8 cellular contexts compared by ENCODE assay signal in the genomic region with DNA sequence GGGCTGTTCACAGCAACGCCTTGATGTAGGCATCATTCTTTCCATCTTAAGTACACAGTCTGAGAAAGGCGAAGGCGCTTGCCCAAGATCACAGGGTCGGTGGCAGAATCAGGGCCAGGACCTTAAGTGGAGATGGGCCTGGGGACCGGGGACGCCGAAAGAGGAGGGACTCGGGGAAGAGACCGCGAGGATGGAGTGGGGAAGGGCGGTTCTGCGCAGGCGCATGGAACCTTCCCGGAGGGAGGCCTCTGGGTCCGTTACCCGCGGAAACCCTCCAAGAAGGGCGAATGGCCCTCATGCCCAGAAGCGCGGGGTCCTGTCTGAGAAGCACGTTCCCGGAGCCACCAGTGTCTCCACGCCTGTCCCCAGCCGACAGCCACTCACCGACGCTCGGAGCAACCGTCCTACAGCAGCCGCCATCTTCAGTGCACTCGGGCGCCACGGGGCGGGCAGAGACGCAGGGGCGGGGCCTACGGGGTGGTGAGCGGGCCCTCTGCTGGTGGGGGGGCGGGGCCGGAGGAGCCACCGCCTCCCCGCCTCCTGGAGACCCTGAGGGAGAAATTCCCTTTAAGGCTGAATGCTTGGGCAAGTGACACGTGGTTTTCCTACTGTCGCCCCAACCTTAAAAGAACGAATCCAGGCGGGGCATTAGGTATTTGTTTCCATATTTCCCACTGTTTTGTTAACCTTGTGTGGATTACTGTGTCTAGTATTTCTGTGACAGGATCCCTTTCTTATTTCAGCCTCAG. TPM values are rescaled to one million over a fixed set of nuclear protein-coding genes. Genes with fewer than 3 reads are reported as not detected.
DNase-seq lines count a peak whose midpoint lies in the region; ATAC-seq and TF ChIP-seq lines count a peak whose summit lies in the region.

TSS of gene PRDX3 (minus strand) at position 442 of the 749 bp plus-strand sequence. CDS start at position 420, 22 bp downstream.

- H3K4me1 ChIP-seq in upper lobe of right lung, result peaks cover 7% of the 10 kb centered on the region

- no peaks in the 10 kb centered on the region for H3K9me3 ChIP-seq in upper lobe of right lung

- H3K4me3 Mint-ChIP-seq in activated naive CD8-positive, alpha-beta T cell treated with anti-CD3 and anti-CD28 coated beads, Interleukin-2, amount 50 U/mL, for 24 hours, result peak within 1 kb of the TSS; percentile 99

- no peaks in the 10 kb centered on the region for H3K27me3 ChIP-seq in upper lobe of right lung

- H3K4me1 Mint-ChIP-seq in activated naive CD8-positive, alpha-beta T cell treated with anti-CD3 and anti-CD28 coated beads, Interleukin-2, amount 50 U/mL, for 24 hours, result peaks cover 44% of the 10 kb centered on the region

- H3K4me3 ChIP-seq in upper lobe of right lung, result peak within 1 kb of the TSS; percentile 65

- peaks cover 25% of the 10 kb centered on the region for H3K36me3 Mint-ChIP-seq in activated naive CD8-positive, alpha-beta T cell treated with anti-CD3 and anti-CD28 coated beads, Interleukin-2, amount 50 U/mL, for 24 hours (ENCODE audit: low read depth)

- intact Hi-C loops in cardiac septum (cut with DNase I), result loop anchor here (2.0 kb wide), 1 partner anchor 14 kb away; the partner anchor contains the start of gene SFXN4
- intact Hi-C loops in posterior vena cava (cut with DNase I), result no loop called here
- intact Hi-C loops in upper lobe of right lung (cut with DNase I), result no loop called here

- peaks cover 16% of the 10 kb centered on the region for H3K36me3 ChIP-seq in upper lobe of right lung

- TF ChIP-seq CTCF in GM12872 (IDR thresholded peaks at IDR 0.05; ENCODE audit: insufficient read depth, low read depth, low read length) (peak; percentile 10; the same call in 1 of the 3 replicates), upper lobe of right lung (IDR thresholded peaks at IDR 0.05) (peak; percentile 16)

- H3K9me3 Mint-ChIP-seq in activated naive CD8-positive, alpha-beta T cell treated with anti-CD3 and anti-CD28 coated beads, Interleukin-2, amount 50 U/mL, for 24 hours, result no peaks in the 10 kb centered on the region

- no peaks in the 10 kb centered on the region for H3K27me3 Mint-ChIP-seq in activated naive CD8-positive, alpha-beta T cell treated with anti-CD3 and anti-CD28 coated beads, Interleukin-2, amount 50 U/mL, for 24 hours

- peak within 1 kb of the TSS; percentile 74 for H3K27ac ChIP-seq in upper lobe of right lung

- DNase-seq in NCI-H1417 (lab: John Stamatoyannopoulos, UW) (peak; percentile 87 to 94 (median 92)), SW 1271 (lab: John Stamatoyannopoulos, UW) (peak; percentile 60 to 83), cardiac septum (ENCODE audit: low spot score) (peak; percentile 96), posterior vena cava (ENCODE audit: low spot score) (peak; percentile 98), upper lobe of right lung (peak; percentile 97)
- DNase-seq in activated naive CD8-positive, alpha-beta T cell treated with anti-CD3 and anti-CD28 coated beads, Interleukin-2, amount 50 U/mL, for 24 hours, result peak; percentile 97

- ATAC-seq in HG02759 (IDR thresholded peaks at IDR 0.05; ENCODE audit: unreplicated experiment), result peak; percentile 93
- peak; percentile 91 for ATAC-seq in activated naive CD8-positive, alpha-beta T cell treated with anti-CD3 and anti-CD28 coated beads, Interleukin-2, amount 50 U/mL, for 24 hours
- ATAC-seq in upper lobe of right lung, result peak; percentile 100

- peak within 1 kb of the TSS; percentile 100 for H3K27ac Mint-ChIP-seq in activated naive CD8-positive, alpha-beta T cell treated with anti-CD3 and anti-CD28 coated beads, Interleukin-2, amount 50 U/mL, for 24 hours

RNA-seq across cellular contexts. Expression of gene PRDX3, which starts in this region (rescaled TPM):
- total RNA-seq in cardiac septum (220 TPM), posterior vena cava (100 to 1,000 TPM in 1 of 2 donors, 10 to 100 TPM in 1; 95.8 to 106 TPM), upper lobe of right lung (76.7 TPM)

Comparison
In these comparisons a context has a peak if more than half of its experiments do, and no peak if none do; other contexts are left out.
1. Peak in every context shown above with its lines: DNase-seq, ATAC-seq, H3K4me3 ChIP-seq and H3K27ac ChIP-seq.